13 cellular contexts compared by ENCODE assay signal in genomic region chr4:126106658-126107057, GRCh38.
DNase-seq lines count a peak whose midpoint lies in the region; TF ChIP-seq lines count a peak whose summit lies in the region.
"Had no signal": no experiment of that assay in that cellular context is flagged by ENCODE, and none has a peak within 500 bp of the region (broad histone marks: within the 10 kb centered on the region; RNA-seq: fewer than 3 reads in every experiment).

No MANE protein-coding gene starts in this region.

- TF ChIP-seq CTCF in 22Rv1 (IDR thresholded peaks at IDR 0.05) (peak; percentile 57), GM12873 (IDR thresholded peaks at IDR 0.05; ENCODE audit: insufficient read depth, low read depth, low read length, missing control alignments) (peak; percentile 22), endodermal cell (conservative IDR thresholded peaks at IDR 0.05) (peak; percentile 70), esophagus squamous epithelium (IDR thresholded peaks at IDR 0.05) (no peak)

- intact Hi-C loops in esophagus squamous epithelium (cut with DNase I), result no loop called here

- no peak overlapping the region for H3K27ac Mint-ChIP-seq in endodermal cell
- H3K27ac Mint-ChIP-seq: activated CD8-positive, alpha-beta memory T cell treated with anti-CD3 and anti-CD28 coated beads, Interleukin-2, amount 10 ng/mL, durations not matched to agents 7 days and 5 days had no signal

- no peak overlapping the region for H3K4me3 Mint-ChIP-seq in endodermal cell
- H3K4me3 Mint-ChIP-seq: activated CD8-positive, alpha-beta memory T cell treated with anti-CD3 and anti-CD28 coated beads, Interleukin-2, amount 10 ng/mL, durations not matched to agents 7 days and 5 days had no signal

- WGBS in endodermal cell (ENCODE audit: insufficient coverage in 1 of 2, insufficient read length in 1 of 2), 2 experiments, result 89 to 100% methylated on average over 1 to 8 of the region's 8 CpGs
- 87 to 92% methylated on average over 6 to 7 of the region's 8 CpGs for WGBS in esophagus squamous epithelium, 2 donors

- H3K4me1 Mint-ChIP-seq in endodermal cell, result no peaks in the 10 kb centered on the region
- H3K4me1 Mint-ChIP-seq: activated CD8-positive, alpha-beta memory T cell treated with anti-CD3 and anti-CD28 coated beads, Interleukin-2, amount 10 ng/mL, durations not matched to agents 7 days and 5 days had no signal

- no peaks in the 10 kb centered on the region for H3K27me3 Mint-ChIP-seq in endodermal cell (ENCODE audit: insufficient read depth)
- H3K27me3 Mint-ChIP-seq: activated CD8-positive, alpha-beta memory T cell treated with anti-CD3 and anti-CD28 coated beads, Interleukin-2, amount 10 ng/mL, durations not matched to agents 7 days and 5 days had no signal

- no peaks in the 10 kb centered on the region for H3K27me3 ChIP-seq in endodermal cell (ENCODE audit: control insufficient read depth, insufficient read depth, low read length, poor library complexity, severe bottlenecking)
- H3K27me3 ChIP-seq in esophagus squamous epithelium, result no peaks in the 10 kb centered on the region

- H3K4me1 ChIP-seq in endodermal cell (ENCODE audit: control insufficient read depth, insufficient read depth, low read length), result no peaks in the 10 kb centered on the region
- H3K4me1 ChIP-seq in esophagus squamous epithelium, result no peaks in the 10 kb centered on the region

- DNase-seq in NCI-H460 (ENCODE audit: extremely low read depth, low read depth) (peak; percentile 1), endodermal cell (peak; percentile 61), cerebellar nuclear complex (lab: John Stamatoyannopoulos, UW) (no peak), caudate nucleus (lab: John Stamatoyannopoulos, UW) (no peak), NCI-H1105 (lab: John Stamatoyannopoulos, UW) (no peak), esophagus squamous epithelium (lab: John Stamatoyannopoulos, UW) (no peak)
- DNase-seq: activated CD8-positive, alpha-beta memory T cell treated with anti-CD3 and anti-CD28 coated beads, Interleukin-2, amount 10 ng/mL, durations not matched to agents 7 days and 5 days; effector CD8-positive, alpha-beta T cell; NCI-H1092 treated with DMSO at 0.1 percent for 48 hours; substantia nigra; T-helper 9 cell had no signal

- H3K36me3 ChIP-seq in endodermal cell (ENCODE audit: control insufficient read depth, insufficient read depth, low read length) (no peaks in the 10 kb centered on the region), esophagus squamous epithelium (no peaks in the 10 kb centered on the region)

- no peak overlapping the region for H3K4me3 ChIP-seq in endodermal cell (ENCODE audit: low read length)
- H3K4me3 ChIP-seq in esophagus squamous epithelium, result no peak overlapping the region

- no peak overlapping the region for H3K9ac ChIP-seq in endodermal cell (ENCODE audit: extremely low read depth, low read length, poor library complexity, severe bottlenecking)

- TF ChIP-seq POLR2A in esophagus squamous epithelium (IDR thresholded peaks at IDR 0.05), result no peak

- H3K27ac ChIP-seq in 22Rv1 (no peak overlapping the region), endodermal cell (ENCODE audit: low read depth, low read length) (no peak overlapping the region), caudate nucleus (ENCODE audit: low read depth, low read length) (no peak overlapping the region), esophagus squamous epithelium (no peak overlapping the region)

- H3K9me3 Mint-ChIP-seq in endodermal cell, result peaks cover 4% of the 10 kb centered on the region

- no peaks in the 10 kb centered on the region for H3K9me3 ChIP-seq in endodermal cell (ENCODE audit: control insufficient read depth, low read length)
- peaks cover 0 to 3% (median 0%) of the 10 kb centered on the region in 3 donors for H3K9me3 ChIP-seq in esophagus squamous epithelium

- H3K36me3 Mint-ChIP-seq in endodermal cell (ENCODE audit: low read depth), result no peaks in the 10 kb centered on the region
- H3K36me3 Mint-ChIP-seq: activated CD8-positive, alpha-beta memory T cell treated with anti-CD3 and anti-CD28 coated beads, Interleukin-2, amount 10 ng/mL, durations not matched to agents 7 days and 5 days had no signal

Comparison
In these comparisons a context has a peak if more than half of its experiments do, and no peak if none do; other contexts are left out.
1. CTCF ChIP-seq: peak in 22Rv1 (single experiment), GM12873 (single experiment) and endodermal cell (single experiment); none in esophagus squamous epithelium (0 of 6).
2. DNase-seq: peak in NCI-H460 (single experiment) and endodermal cell (single experiment); none in cerebellar nuclear complex (0 of 2), caudate nucleus (0 of 61), NCI-H1105 (single experiment) and esophagus squamous epithelium (single experiment).